In genomic region chr18:71673954-71674353, GRCh38 we compare ENCODE assay signal across 18 cellular contexts.
"Had no signal": no experiment of that assay in that cellular context is flagged by ENCODE, and none has a peak within 500 bp of the region (broad histone marks: within the 10 kb centered on the region; RNA-seq: fewer than 3 reads in every experiment).

No MANE protein-coding gene starts in this region.

- H3K27me3 Mint-ChIP-seq: memory B cell; progenitor cell of endocrine pancreas; stimulated activated naive B cell treated with anti-CD40 and anti-IgM and Interleukin-4, amounts not matched to agents 10 μg/mL and 1 μg/mL and 100 μg/mL, for 72 hours had no signal

- H3K27ac Mint-ChIP-seq: memory B cell; mesothelial cell of epicardium; natural killer cell; progenitor cell of endocrine pancreas; stimulated activated naive B cell treated with anti-CD40 and anti-IgM and Interleukin-4, amounts not matched to agents 10 μg/mL and 1 μg/mL and 100 μg/mL, for 72 hours had no signal

- H3K4me3 Mint-ChIP-seq: memory B cell; mesothelial cell of epicardium; natural killer cell; neural crest cell; stimulated activated naive B cell treated with anti-CD40 and anti-IgM and Interleukin-4, amounts not matched to agents 10 μg/mL and 1 μg/mL and 100 μg/mL, for 72 hours had no signal

- DNase-seq: cortex of kidney; effector memory CD4-positive, alpha-beta T cell; heart right ventricle; lower lobe of right lung; natural killer cell; nucleus accumbens; ovary; right cardiac atrium; stimulated activated CD4-positive, alpha-beta T cell treated with anti-CD3 and anti-CD28 coated beads, Interleukin-4, amount 100 ng/mL, for 1 hour; stimulated activated CD8-positive, alpha-beta memory T cell treated with anti-CD3 and anti-CD28 coated beads, Interleukin-4, amount 100 ng/mL, for 48 hours; stimulated activated naive B cell treated with anti-CD40 and anti-IgM and Interleukin-4, amounts not matched to agents 10 μg/mL and 1 μg/mL and 100 μg/mL, for 72 hours; trophoblast cell had no signal

- H3K4me1 Mint-ChIP-seq: memory B cell; mesothelial cell of epicardium; natural killer cell; neural crest cell; stimulated activated naive B cell treated with anti-CD40 and anti-IgM and Interleukin-4, amounts not matched to agents 10 μg/mL and 1 μg/mL and 100 μg/mL, for 72 hours had no signal

- ATAC-seq: esophagus mucosa, heart right ventricle, left lung, natural killer cell, right cardiac atrium had no signal

- H3K36me3 Mint-ChIP-seq: memory B cell; mesothelial cell of epicardium; natural killer cell; stimulated activated naive B cell treated with anti-CD40 and anti-IgM and Interleukin-4, amounts not matched to agents 10 μg/mL and 1 μg/mL and 100 μg/mL, for 72 hours had no signal
